In genomic region chr1:116738673-116739370, GRCh38 we compare ENCODE assay signal across 8 cellular contexts. TPM values are rescaled to one million over a fixed set of nuclear protein-coding genes. Genes with fewer than 3 reads are reported as not detected.
A peak's percentile ranks its signal among the peaks of the same experiment; 100 is the strongest.
DNase-seq lines count a peak whose midpoint lies in the region; ATAC-seq and TF ChIP-seq lines count a peak whose summit lies in the region.

No MANE protein-coding gene starts in this region.

- DNase-seq in CD1c-positive myeloid dendritic cell (ENCODE audit: extremely low spot score): peak; percentile 55
- peak; percentile 47 to 85 (median 64) for DNase-seq in T-helper 1 cell
- peak; percentile 78 for DNase-seq in epithelial cell of esophagus (ENCODE audit: low read depth)
- no peak for DNase-seq in Karpas-422
- DNase-seq in C1 segment of cervical spinal cord (lab: John Stamatoyannopoulos, UW): no peak
- DNase-seq in SKM-1 treated with dmso at 0.1 percent for 144 hours (lab: John Stamatoyannopoulos, UW; ENCODE audit: unreplicated experiment): no peak
- DNase-seq in gastrocnemius medialis: no peak

- no peak for TF ChIP-seq CTCF in epithelial cell of esophagus (IDR thresholded peaks at IDR 0.05; ENCODE audit: insufficient read depth, low read depth, low read length, missing control alignments)
- TF ChIP-seq CTCF in gastrocnemius medialis (IDR thresholded peaks at IDR 0.05 in 4 of 5, conservative IDR thresholded peaks at IDR 0.05 in 1 of 5): no peak

- H2AFZ ChIP-seq in Karpas-422 (ENCODE audit: low read length): no peak overlapping the region

- ATAC-seq in GM21528 (IDR thresholded peaks at IDR 0.05; ENCODE audit: low FRiP score, unreplicated experiment): peak; percentile 64
- ATAC-seq in gastrocnemius medialis: no peak

- no peak for TF ChIP-seq POLR2A in gastrocnemius medialis (IDR thresholded peaks at IDR 0.05)

- no peaks in the 10 kb centered on the region for H3K36me3 ChIP-seq in Karpas-422 (ENCODE audit: insufficient read depth, low read length)
- H3K36me3 ChIP-seq in gastrocnemius medialis: no peaks in the 10 kb centered on the region

- H3K9me3 ChIP-seq in Karpas-422 (ENCODE audit: low read length) (peaks cover 10% of the 10 kb centered on the region), gastrocnemius medialis (peaks cover 0 to 4% (median 4%) of the 10 kb centered on the region in 3 donors)

- H3K4me1 ChIP-seq in Karpas-422 (ENCODE audit: low read length) (0 out of 2 replicates have a peak, but pooled peaks cover 4% of the 10 kb centered on the region), gastrocnemius medialis (no peaks in the 10 kb centered on the region)

- H3K27ac ChIP-seq in Karpas-422 (ENCODE audit: low read length) (no peak overlapping the region), gastrocnemius medialis (no peak overlapping the region)

- no peaks in the 10 kb centered on the region for H3K79me2 ChIP-seq in Karpas-422 (ENCODE audit: low read length)

- H4K20me1 ChIP-seq in Karpas-422 (ENCODE audit: insufficient read depth, low read depth, low read length): no peaks in the 10 kb centered on the region

- H3K4me3 ChIP-seq in epithelial cell of esophagus (ENCODE audit: low read length) (no peak overlapping the region), Karpas-422 (ENCODE audit: low read length) (no peak overlapping the region), gastrocnemius medialis (no peak overlapping the region)

- no peaks in the 10 kb centered on the region for H3K9me2 ChIP-seq in Karpas-422 (replicated peaks; ENCODE audit: insufficient read depth, low read length)

- in situ Hi-C loops in gastrocnemius medialis (cut with MboI; ENCODE audit: low sequenced_read_pairs in 4 of 4): loop anchor here in 3 of 4 donors (5.0 to 10.0 kb wide), 2 partner anchors 313 to 316 kb away; no protein-coding TSS in a partner anchor

- no peak overlapping the region for H3K9ac ChIP-seq in Karpas-422 (ENCODE audit: low read length)

- intact Hi-C loops in gastrocnemius medialis (cut with DNase I; ENCODE audit: low total_unique reads): loop anchor here (10.0 kb wide), 1 partner anchor 396 kb away; no protein-coding TSS in a partner anchor

- no peaks in the 10 kb centered on the region for H3K27me3 ChIP-seq in Karpas-422 (ENCODE audit: low read length)
- no peaks in the 10 kb centered on the region for H3K27me3 ChIP-seq in gastrocnemius medialis

- no peak overlapping the region for H3K4me2 ChIP-seq in Karpas-422 (ENCODE audit: low read depth, low read length, poor library complexity, severe bottlenecking)

RNA-seq across cellular contexts. Expression of gene CD2, which starts 15.4 kb away (rescaled TPM):
- not detected in 2 replicates for total RNA-seq in Karpas-422 (2014; rRNA removed; shearing (Covaris generic); ENCODE audit: low replicate concordance)
- total RNA-seq in gastrocnemius medialis: under 1 TPM in 1 of 4 donors, not detected in 3; 0.16 TPM

Comparison
In these comparisons a context has a peak if more than half of its experiments do, and no peak if none do; other contexts are left out.
1. DNase-seq: peak in CD1c-positive myeloid dendritic cell (single experiment), T-helper 1 cell (5 of 5) and epithelial cell of esophagus (single experiment); none in Karpas-422 (single experiment), C1 segment of cervical spinal cord (0 of 14), SKM-1 treated with dmso at 0.1 percent for 144 hours (single experiment) and gastrocnemius medialis (0 of 2).